22 cellular contexts compared by ENCODE assay signal in genomic region chr17:48028736-48029135, GRCh38.
"Had no signal": no experiment of that assay in that cellular context is flagged by ENCODE, and none has a peak within 500 bp of the region (broad histone marks: within the 10 kb centered on the region; RNA-seq: fewer than 3 reads in every experiment).

No MANE protein-coding gene starts in this region.

- H3K4me3 ChIP-seq: K562 had no signal

- H3K27ac ChIP-seq: HL-60, KMS-11 had no signal

- H3K27ac Mint-ChIP-seq: IgD-negative memory B cell had no signal

- H3K9me3 ChIP-seq: SK-N-SH had no signal

- ATAC-seq: K562, Panc1 had no signal

- H3K36me3 Mint-ChIP-seq: IgD-negative memory B cell had no signal

- H3K9me3 Mint-ChIP-seq: IgD-negative memory B cell had no signal

- DNase-seq: Kasumi-1, MM.1S, NCI-H1092 treated with DMSO at 0.1 percent for 48 hours, NCI-H1436, NCI-H187, NCI-H2029, NCI-H2081 treated with DMSO at 0.1 percent for 48 hours, NCI-H2171, NCI-H226, NCI-H446, NCI-H510A, NCI-H524 treated with DMSO at 0.1 percent for 48 hours, NCI-H69, NCI-H774, SHP77, SK-N-SH, SW 1271 had no signal
